8 cellular contexts compared by ENCODE assay signal in genomic region chr16:88634141-88634993, GRCh38. TPM values are rescaled to one million over a fixed set of nuclear protein-coding genes. Genes with fewer than 3 reads are reported as not detected.
DNase-seq lines count a peak whose midpoint lies in the region; ATAC-seq and TF ChIP-seq lines count a peak whose summit lies in the region.

No MANE protein-coding gene starts in this region.

- H3K27ac Mint-ChIP-seq in mesothelial cell of epicardium, result no peak overlapping the region

- peaks cover 3% of the 10 kb centered on the region for H3K4me1 Mint-ChIP-seq in mesothelial cell of epicardium

- H3K9me3 ChIP-seq in ectodermal cell (ENCODE audit: control insufficient read depth, low read length) (no peaks in the 10 kb centered on the region), upper lobe of left lung (no peaks in the 10 kb centered on the region)

- H3K9me3 Mint-ChIP-seq in mesothelial cell of epicardium, result no peaks in the 10 kb centered on the region

- H3K36me3 Mint-ChIP-seq in mesothelial cell of epicardium, result peaks cover 5% of the 10 kb centered on the region

- DNase-seq in activated CD4-positive, alpha-beta T cell treated with anti-CD3 and anti-CD28 coated beads for 4 hours, result peak; percentile 42 to 62
- peak in 1 of 2 experiments; percentile 60 for DNase-seq in mesothelial cell of epicardium (ENCODE audit: low spot score in 2 of 2, unreplicated experiment in 2 of 2)
- peak; percentile 57 to 94 for DNase-seq in upper lobe of left lung
- no peak for DNase-seq in COR-L47 (lab: John Stamatoyannopoulos, UW)
- no peak for DNase-seq in caudate nucleus (lab: John Stamatoyannopoulos, UW)

- peak; percentile 26 for ATAC-seq in GM18870 (IDR thresholded peaks at IDR 0.05; ENCODE audit: unreplicated experiment)
- peak; percentile 46 for ATAC-seq in HG03064 (IDR thresholded peaks at IDR 0.05; ENCODE audit: low read depth, unreplicated experiment)
- peak; percentile 19 to 74 for ATAC-seq in upper lobe of left lung (ENCODE audit: low FRiP score in 2 of 2)

- peak overlapping the region; percentile 60 for H3K4me3 Mint-ChIP-seq in mesothelial cell of epicardium

- 3% methylated on average over 82 of the region's 82 CpGs for WGBS in ectodermal cell, 2 experiments
- 18 to 25% methylated on average over 4 to 61 of the region's 82 CpGs for WGBS in upper lobe of left lung, 2 donors

- H3K4me3 ChIP-seq in ectodermal cell (ENCODE audit: insufficient read depth, low read depth, low read length) (peak overlapping the region; percentile 43), upper lobe of left lung (peak overlapping the region; percentile 25 to 49 (median 44))

- peaks cover 27% of the 10 kb centered on the region for H3K27me3 ChIP-seq in ectodermal cell (ENCODE audit: control insufficient read depth, insufficient read depth, low read length, poor library complexity, severe bottlenecking)
- peaks cover 0 to 12% (median 7%) of the 10 kb centered on the region in 4 donors for H3K27me3 ChIP-seq in upper lobe of left lung

- no peak for TF ChIP-seq EP300 in upper lobe of left lung (IDR thresholded peaks at IDR 0.05)

- TF ChIP-seq CTCF in mesothelial cell of epicardium (IDR thresholded peaks at IDR 0.05; ENCODE audit: unreplicated experiment) (no peak), upper lobe of left lung (IDR thresholded peaks at IDR 0.05) (no peak)

- TF ChIP-seq POLR2A in upper lobe of left lung (IDR thresholded peaks at IDR 0.05), result peak in 1 of 4 donors; percentile 33

- H3K27me3 Mint-ChIP-seq in mesothelial cell of epicardium (ENCODE audit: low read depth), result peaks cover 43% of the 10 kb centered on the region

- H3K4me1 ChIP-seq in ectodermal cell (ENCODE audit: control insufficient read depth, insufficient read depth, low read length), result peaks cover 10% of the 10 kb centered on the region
- H3K4me1 ChIP-seq in upper lobe of left lung, result peaks cover 11 to 33% (median 26%) of the 10 kb centered on the region in 4 donors

- H3K27ac ChIP-seq in ectodermal cell (ENCODE audit: insufficient read depth, low read depth, low read length, poor library complexity, severe bottlenecking), result no peak overlapping the region
- H3K27ac ChIP-seq in upper lobe of left lung, result peak overlapping the region; percentile 60 to 79 (median 64)
- no peak overlapping the region for H3K27ac ChIP-seq in caudate nucleus (ENCODE audit: low read depth, low read length)

- peaks cover 2% of the 10 kb centered on the region for H3K36me3 ChIP-seq in ectodermal cell (ENCODE audit: control insufficient read depth, insufficient read depth, low read length)
- H3K36me3 ChIP-seq in upper lobe of left lung, result peaks cover 10 to 42% (median 35%) of the 10 kb centered on the region in 4 donors

RNA-seq across cellular contexts. Expression of gene IL17C, which starts 4.0 kb away (rescaled TPM):
- polyA plus RNA-seq in ectodermal cell (2013, experiment 1 of 4), result not detected
- 0.20 TPM for polyA plus RNA-seq in ectodermal cell (2013, experiment 2 of 4)
- polyA plus RNA-seq in ectodermal cell (2013, experiment 3 of 4), result not detected
- polyA plus RNA-seq in ectodermal cell (2013, experiment 4 of 4), result not detected
- total RNA-seq in mesothelial cell of epicardium (0.23 TPM in 1 of 3 replicates, not detected in the others), upper lobe of left lung (under 1 TPM in 2 of 6 donors, not detected in 4; 0.40 to 0.76 TPM)

RNA-seq across cellular contexts. Expression of gene CYBA, which starts 16.5 kb away (rescaled TPM):
- polyA plus RNA-seq in ectodermal cell (2013, experiment 1 of 4), result 70.9 TPM
- 74.3 TPM for polyA plus RNA-seq in ectodermal cell (2013, experiment 2 of 4)
- 66.9 TPM for polyA plus RNA-seq in ectodermal cell (2013, experiment 3 of 4)
- 74.6 TPM for polyA plus RNA-seq in ectodermal cell (2013, experiment 4 of 4)
- total RNA-seq in mesothelial cell of epicardium (116 to 127 TPM (median 121 TPM) in 3 replicates), upper lobe of left lung (100 to 1,000 TPM; 213 to 472 (median 322) TPM)

RNA-seq across cellular contexts. Expression of gene MVD, which starts 28.5 kb away (rescaled TPM):
- polyA plus RNA-seq in ectodermal cell (2013, experiment 1 of 4), result 63.8 TPM
- 57.7 TPM for polyA plus RNA-seq in ectodermal cell (2013, experiment 2 of 4)
- polyA plus RNA-seq in ectodermal cell (2013, experiment 3 of 4), result 32.9 TPM
- polyA plus RNA-seq in ectodermal cell (2013, experiment 4 of 4), result 37.4 TPM
- total RNA-seq in mesothelial cell of epicardium (59.5 to 67.2 TPM (median 64.0 TPM) in 3 replicates), upper lobe of left lung (100 to 1,000 TPM in 2 of 6 donors, 10 to 100 TPM in 4; 38.1 to 114 (median 90.5) TPM)

RNA-seq across cellular contexts. Expression of gene SNAI3, which starts 51.9 kb away (rescaled TPM):
- 0.22 TPM for polyA plus RNA-seq in ectodermal cell (2013, experiment 1 of 4)
- polyA plus RNA-seq in ectodermal cell (2013, experiment 2 of 4), result 0.32 TPM
- polyA plus RNA-seq in ectodermal cell (2013, experiment 3 of 4), result not detected
- polyA plus RNA-seq in ectodermal cell (2013, experiment 4 of 4), result 0.45 TPM
- 0.29 to 0.69 TPM (median 0.43 TPM) in 3 replicates for total RNA-seq in mesothelial cell of epicardium
- total RNA-seq in upper lobe of left lung, result 1 to 10 TPM in 4 of 6 donors, under 1 TPM in 1, not detected in 1; 0.78 to 8.1 (median 7.0) TPM

Comparison
In these comparisons a context has a peak if more than half of its experiments do, and no peak if none do; other contexts are left out.
1. DNase-seq: peak in activated CD4-positive, alpha-beta T cell treated with anti-CD3 and anti-CD28 coated beads for 4 hours (2 of 2) and upper lobe of left lung (2 of 2); none in COR-L47 (single experiment) and caudate nucleus (0 of 61).
2. H3K27ac ChIP-seq: peak in upper lobe of left lung (4 of 4); none in ectodermal cell (single experiment) and caudate nucleus (single experiment).
3. Peak in every context shown above with its lines, with median percentiles within 50 percentile points of each other: ATAC-seq.